ENCODE assay signal across 8 cellular contexts in the genomic region with DNA sequence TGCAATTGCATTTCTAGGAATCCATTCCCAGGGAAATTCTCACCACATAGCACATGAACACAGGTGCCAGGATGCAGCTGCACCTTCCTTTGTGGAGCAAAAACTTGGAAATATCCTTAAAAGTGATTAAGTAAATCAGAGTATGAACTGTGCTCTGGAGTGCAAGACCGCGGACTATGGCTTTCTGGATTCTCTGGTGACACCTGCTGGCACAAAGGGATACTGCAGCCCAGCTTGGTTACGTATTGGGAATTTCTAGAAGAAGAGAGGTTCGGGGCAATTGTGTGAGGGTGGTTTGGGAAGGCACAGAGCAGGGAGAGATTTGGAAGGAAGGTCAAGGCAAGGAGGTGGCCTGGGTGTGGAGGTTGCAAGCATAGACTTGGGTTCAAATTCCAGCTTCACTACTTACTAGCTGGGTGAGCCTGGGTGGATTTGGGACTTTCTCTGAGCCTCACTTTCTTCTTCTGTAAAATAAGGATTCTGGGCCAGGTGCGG.
DNase-seq lines count a peak whose midpoint lies in the region; ATAC-seq and TF ChIP-seq lines count a peak whose summit lies in the region.

No MANE protein-coding gene starts in this region.

- no peak overlapping the region for H3K4me3 ChIP-seq in astrocyte of the cerebellum (ENCODE audit: low read depth, low read length)

- DNase-seq in GM04504 (ENCODE audit: low read depth): peak; percentile 51
- peak; percentile 35 for DNase-seq in NCI-H128 (lab: John Stamatoyannopoulos, UW; ENCODE audit: unreplicated experiment)
- DNase-seq in T-helper 22 cell (ENCODE audit: low read depth): peak; percentile 41
- no peak for DNase-seq in astrocyte of the cerebellum (ENCODE audit: low read depth)
- DNase-seq in iPS-NIHi11 (ENCODE audit: low spot score): peak; percentile 60
- DNase-seq in stimulated activated CD4-positive, alpha-beta T cell treated with anti-CD3 and anti-CD28 coated beads, Interleukin-12 subunit alpha, Interleukin-12 subunit beta, amount 100 ng/mL, for 48 hours (ENCODE audit: low read depth in 2 of 3, low spot score in 1 of 3): peak; percentile 67 to 94 (median 69)

- peak; percentile 96 for TF ChIP-seq CTCF in astrocyte of the cerebellum (IDR thresholded peaks at IDR 0.05; ENCODE audit: low read depth, low read length, missing control alignments)

- ATAC-seq in HG02798 (IDR thresholded peaks at IDR 0.05; ENCODE audit: poor library complexity, unreplicated experiment) (no peak), HG03354 (IDR thresholded peaks at IDR 0.05; ENCODE audit: poor library complexity, severe bottlenecking, unreplicated experiment) (no peak)

- in situ Hi-C loops in astrocyte of the cerebellum (cut with HindIII; ENCODE audit: low sequenced_read_pairs): no loop called here
